ENCODE assay signal across 21 cellular contexts in genomic region chr3:79113821-79114220, GRCh38.
"Had no signal": no experiment of that assay in that cellular context is flagged by ENCODE, and none has a peak within 500 bp of the region (broad histone marks: within the 10 kb centered on the region; RNA-seq: fewer than 3 reads in every experiment).

No MANE protein-coding gene starts in this region.

- H3K79me2 ChIP-seq: hepatocyte had no signal

- H3K9me3 ChIP-seq: transverse colon, vagina had no signal

- H3K27ac ChIP-seq: brain microvascular endothelial cell, hepatocyte, transverse colon, vagina had no signal

- DNase-seq: activated B cell treated with CpG ODN at 0.5 μM for 24 hours; activated CD4-positive, alpha-beta T cell treated with anti-CD3 and anti-CD28 coated beads, Interleukin-2, amount 10 ng/mL, durations not matched to agents 24 days and 14 days; activated CD8-positive, alpha-beta memory T cell treated with anti-CD3 and anti-CD28 coated beads, Interleukin-2, amount 50 U/mL, for 48 hours; activated gamma-delta T cell treated with Interleukin-2 at 50 U/mL for 16 hours; activated naive CD8-positive, alpha-beta T cell treated with anti-CD3 and anti-CD28 coated beads for 36 hours; activated T-cell treated with anti-CD3 and anti-CD28 coated beads, Interleukin-2, amount 50 U/mL, for 72 hours; amygdala; brain microvascular endothelial cell; cerebellar nuclear complex; erythroblast; kidney; mesendoderm; nucleus accumbens; retina; stimulated activated CD4-positive, alpha-beta T cell treated with anti-CD3 and anti-CD28 coated beads, Interleukin-15, amount 100 ng/mL, for 24 hours; stimulated activated CD4-positive, alpha-beta T cell treated with anti-CD3 and anti-CD28 coated beads, Interleukin-4, amount 100 ng/mL, for 1 hour; stimulated activated naive CD4-positive, alpha-beta T cell treated with Interleukin-2 at 50 U/mL for 16 hours; substantia nigra; transverse colon had no signal

- H3K4me3 ChIP-seq: hepatocyte, transverse colon, vagina had no signal

- H3K4me2 ChIP-seq: hepatocyte had no signal

- H2AFZ ChIP-seq: hepatocyte had no signal

- H3K27me3 ChIP-seq: brain microvascular endothelial cell, hepatocyte, transverse colon, vagina had no signal

- H3K4me1 ChIP-seq: transverse colon, vagina had no signal

- H3K36me3 ChIP-seq: brain microvascular endothelial cell, transverse colon, vagina had no signal

- ATAC-seq: activated T-cell treated with anti-CD3 and anti-CD28 coated beads, Interleukin-2, amount 50 U/mL, for 72 hours had no signal
